In the genomic region with DNA sequence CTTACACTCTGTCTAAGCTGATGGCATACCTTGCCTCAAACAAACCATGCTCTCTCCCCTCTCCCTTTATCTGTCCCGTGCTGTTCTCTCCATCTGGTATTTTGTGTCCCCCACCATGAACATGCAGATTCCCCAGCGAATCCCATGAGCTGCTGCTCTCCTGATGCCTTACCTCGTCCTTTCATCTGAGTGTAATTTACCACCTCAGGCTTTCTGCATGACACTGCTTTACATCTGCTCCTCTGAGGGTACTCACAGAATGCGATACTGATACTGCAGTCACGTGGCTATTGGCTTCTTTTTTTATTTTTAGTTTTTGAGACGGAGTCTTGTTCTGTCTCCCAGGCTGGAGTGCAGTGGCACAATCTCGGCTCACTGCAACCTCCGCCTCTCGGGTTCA, we compare ENCODE assay signal across 1 cellular context.
TF ChIP-seq lines count a peak whose summit lies in the region.

No MANE protein-coding gene starts in this region.

TF ChIP-seq in GM23338, 12 proteins besides CTCF, POLR2A, EP300 and RAD21 (continued from another document):
- TF ChIP-seq, protein P1, sequence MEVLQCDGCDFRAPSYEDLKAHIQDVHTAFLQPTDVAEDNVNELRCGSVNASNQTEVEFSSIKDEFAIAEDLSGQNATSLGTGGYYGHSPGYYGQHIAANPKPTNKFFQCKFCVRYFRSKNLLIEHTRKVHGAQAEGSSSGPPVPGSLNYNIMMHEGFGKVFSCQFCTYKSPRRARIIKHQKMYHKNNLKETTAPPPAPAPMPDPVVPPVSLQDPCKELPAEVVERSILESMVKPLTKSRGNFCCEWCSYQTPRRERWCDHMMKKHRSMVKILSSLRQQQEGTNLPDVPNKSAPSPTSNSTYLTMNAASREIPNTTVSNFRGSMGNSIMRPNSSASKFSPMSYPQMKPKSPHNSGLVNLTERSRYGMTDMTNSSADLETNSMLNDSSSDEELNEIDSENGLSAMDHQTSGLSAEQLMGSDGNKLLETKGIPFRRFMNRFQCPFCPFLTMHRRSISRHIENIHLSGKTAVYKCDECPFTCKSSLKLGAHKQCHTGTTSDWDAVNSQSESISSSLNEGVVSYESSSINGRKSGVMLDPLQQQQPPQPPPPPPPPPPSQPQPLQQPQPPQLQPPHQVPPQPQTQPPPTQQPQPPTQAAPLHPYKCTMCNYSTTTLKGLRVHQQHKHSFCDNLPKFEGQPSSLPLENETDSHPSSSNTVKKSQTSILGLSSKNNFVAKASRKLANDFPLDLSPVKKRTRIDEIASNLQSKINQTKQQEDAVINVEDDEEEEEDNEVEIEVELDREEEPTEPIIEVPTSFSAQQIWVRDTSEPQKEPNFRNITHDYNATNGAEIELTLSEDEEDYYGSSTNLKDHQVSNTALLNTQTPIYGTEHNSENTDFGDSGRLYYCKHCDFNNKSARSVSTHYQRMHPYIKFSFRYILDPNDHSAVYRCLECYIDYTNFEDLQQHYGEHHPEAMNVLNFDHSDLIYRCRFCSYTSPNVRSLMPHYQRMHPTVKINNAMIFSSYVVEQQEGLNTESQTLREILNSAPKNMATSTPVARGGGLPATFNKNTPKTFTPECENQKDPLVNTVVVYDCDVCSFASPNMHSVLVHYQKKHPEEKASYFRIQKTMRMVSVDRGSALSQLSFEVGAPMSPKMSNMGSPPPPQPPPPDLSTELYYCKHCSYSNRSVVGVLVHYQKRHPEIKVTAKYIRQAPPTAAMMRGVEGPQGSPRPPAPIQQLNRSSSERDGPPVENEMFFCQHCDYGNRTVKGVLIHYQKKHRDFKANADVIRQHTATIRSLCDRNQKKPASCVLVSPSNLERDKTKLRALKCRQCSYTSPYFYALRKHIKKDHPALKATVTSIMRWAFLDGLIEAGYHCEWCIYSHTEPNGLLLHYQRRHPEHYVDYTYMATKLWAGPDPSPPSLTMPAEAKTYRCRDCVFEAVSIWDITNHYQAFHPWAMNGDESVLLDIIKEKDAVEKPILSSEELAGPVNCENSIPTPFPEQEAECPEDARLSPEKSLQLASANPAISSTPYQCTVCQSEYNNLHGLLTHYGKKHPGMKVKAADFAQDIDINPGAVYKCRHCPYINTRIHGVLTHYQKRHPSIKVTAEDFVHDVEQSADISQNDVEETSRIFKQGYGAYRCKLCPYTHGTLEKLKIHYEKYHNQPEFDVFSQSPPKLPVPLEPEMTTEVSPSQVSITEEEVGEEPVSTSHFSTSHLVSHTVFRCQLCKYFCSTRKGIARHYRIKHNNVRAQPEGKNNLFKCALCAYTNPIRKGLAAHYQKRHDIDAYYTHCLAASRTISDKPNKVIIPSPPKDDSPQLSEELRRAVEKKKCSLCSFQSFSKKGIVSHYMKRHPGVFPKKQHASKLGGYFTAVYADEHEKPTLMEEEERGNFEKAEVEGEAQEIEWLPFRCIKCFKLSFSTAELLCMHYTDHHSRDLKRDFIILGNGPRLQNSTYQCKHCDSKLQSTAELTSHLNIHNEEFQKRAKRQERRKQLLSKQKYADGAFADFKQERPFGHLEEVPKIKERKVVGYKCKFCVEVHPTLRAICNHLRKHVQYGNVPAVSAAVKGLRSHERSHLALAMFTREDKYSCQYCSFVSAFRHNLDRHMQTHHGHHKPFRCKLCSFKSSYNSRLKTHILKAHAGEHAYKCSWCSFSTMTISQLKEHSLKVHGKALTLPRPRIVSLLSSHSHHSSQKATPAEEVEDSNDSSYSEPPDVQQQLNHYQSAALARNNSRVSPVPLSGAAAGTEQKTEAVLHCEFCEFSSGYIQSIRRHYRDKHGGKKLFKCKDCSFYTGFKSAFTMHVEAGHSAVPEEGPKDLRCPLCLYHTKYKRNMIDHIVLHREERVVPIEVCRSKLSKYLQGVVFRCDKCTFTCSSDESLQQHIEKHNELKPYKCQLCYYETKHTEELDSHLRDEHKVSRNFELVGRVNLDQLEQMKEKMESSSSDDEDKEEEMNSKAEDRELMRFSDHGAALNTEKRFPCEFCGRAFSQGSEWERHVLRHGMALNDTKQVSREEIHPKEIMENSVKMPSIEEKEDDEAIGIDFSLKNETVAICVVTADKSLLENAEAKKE (CRISPR knock-in tag; IDR thresholded peaks at IDR 0.05) = no peak
- TF ChIP-seq, protein P2, sequence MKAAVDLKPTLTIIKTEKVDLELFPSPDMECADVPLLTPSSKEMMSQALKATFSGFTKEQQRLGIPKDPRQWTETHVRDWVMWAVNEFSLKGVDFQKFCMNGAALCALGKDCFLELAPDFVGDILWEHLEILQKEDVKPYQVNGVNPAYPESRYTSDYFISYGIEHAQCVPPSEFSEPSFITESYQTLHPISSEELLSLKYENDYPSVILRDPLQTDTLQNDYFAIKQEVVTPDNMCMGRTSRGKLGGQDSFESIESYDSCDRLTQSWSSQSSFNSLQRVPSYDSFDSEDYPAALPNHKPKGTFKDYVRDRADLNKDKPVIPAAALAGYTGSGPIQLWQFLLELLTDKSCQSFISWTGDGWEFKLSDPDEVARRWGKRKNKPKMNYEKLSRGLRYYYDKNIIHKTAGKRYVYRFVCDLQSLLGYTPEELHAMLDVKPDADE (IDR thresholded peaks at IDR 0.05) = no peak
- TF ChIP-seq CREB1 (CRISPR knock-in tag; IDR thresholded peaks at IDR 0.05; ENCODE audit: low read depth) (no peak), ZNF331 (CRISPR knock-in tag; IDR thresholded peaks at IDR 0.05; ENCODE audit: low read depth) (no peak), JUNB (IDR thresholded peaks at IDR 0.05; ENCODE audit: unreplicated experiment) (no peak), ZNF114 (CRISPR knock-in tag; IDR thresholded peaks at IDR 0.05) (no peak)
- TF ChIP-seq, protein P3, sequence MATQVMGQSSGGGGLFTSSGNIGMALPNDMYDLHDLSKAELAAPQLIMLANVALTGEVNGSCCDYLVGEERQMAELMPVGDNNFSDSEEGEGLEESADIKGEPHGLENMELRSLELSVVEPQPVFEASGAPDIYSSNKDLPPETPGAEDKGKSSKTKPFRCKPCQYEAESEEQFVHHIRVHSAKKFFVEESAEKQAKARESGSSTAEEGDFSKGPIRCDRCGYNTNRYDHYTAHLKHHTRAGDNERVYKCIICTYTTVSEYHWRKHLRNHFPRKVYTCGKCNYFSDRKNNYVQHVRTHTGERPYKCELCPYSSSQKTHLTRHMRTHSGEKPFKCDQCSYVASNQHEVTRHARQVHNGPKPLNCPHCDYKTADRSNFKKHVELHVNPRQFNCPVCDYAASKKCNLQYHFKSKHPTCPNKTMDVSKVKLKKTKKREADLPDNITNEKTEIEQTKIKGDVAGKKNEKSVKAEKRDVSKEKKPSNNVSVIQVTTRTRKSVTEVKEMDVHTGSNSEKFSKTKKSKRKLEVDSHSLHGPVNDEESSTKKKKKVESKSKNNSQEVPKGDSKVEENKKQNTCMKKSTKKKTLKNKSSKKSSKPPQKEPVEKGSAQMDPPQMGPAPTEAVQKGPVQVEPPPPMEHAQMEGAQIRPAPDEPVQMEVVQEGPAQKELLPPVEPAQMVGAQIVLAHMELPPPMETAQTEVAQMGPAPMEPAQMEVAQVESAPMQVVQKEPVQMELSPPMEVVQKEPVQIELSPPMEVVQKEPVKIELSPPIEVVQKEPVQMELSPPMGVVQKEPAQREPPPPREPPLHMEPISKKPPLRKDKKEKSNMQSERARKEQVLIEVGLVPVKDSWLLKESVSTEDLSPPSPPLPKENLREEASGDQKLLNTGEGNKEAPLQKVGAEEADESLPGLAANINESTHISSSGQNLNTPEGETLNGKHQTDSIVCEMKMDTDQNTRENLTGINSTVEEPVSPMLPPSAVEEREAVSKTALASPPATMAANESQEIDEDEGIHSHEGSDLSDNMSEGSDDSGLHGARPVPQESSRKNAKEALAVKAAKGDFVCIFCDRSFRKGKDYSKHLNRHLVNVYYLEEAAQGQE (IDR thresholded peaks at IDR 0.05; ENCODE audit: unreplicated experiment) = no peak
